Comparison of ENCODE assay signal across 2 cellular contexts in the genomic region with DNA sequence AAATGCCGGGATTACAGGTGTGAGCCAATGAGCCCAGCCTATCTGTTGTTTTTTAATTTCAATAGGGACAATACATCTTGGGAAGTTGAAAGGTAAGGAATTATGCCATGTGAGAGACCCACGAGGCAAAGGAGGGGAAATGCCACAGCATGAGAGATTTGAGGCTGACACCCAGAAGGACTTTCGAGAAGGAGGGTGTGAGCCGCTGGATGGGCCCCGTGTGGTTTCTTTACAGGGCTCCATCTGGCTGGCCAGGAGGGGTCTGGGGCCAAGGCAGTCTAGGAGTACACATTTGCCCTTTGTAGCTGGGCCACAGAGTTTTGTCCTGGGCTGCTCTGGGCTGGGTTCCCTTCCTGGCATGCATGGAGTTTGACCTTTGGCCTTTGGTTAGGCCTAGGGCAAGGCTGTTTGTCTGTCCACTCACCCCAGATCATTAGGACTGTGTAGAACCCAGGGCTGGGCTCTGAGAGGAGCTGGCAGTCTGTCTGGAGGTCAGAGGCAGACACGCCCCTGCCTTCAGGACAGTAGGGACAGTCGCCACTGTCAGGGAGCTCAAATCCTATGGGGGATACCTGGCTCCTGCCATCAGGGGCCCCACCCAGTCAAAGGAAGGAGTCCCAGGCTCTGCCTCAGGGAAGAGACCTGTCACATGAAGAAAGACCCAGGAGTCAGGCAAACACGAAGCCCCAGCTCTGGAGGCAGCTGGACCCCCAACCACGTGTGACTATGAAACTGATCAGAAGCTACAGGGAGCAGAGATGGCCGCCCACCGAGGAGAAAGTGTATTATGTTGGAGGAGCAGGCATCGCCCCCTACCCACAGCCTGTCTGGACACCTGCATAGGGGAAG.
TF ChIP-seq lines count a peak whose summit lies in the region.

No MANE protein-coding gene starts in this region.

TF ChIP-seq in SK-N-SH, 30 proteins besides CTCF, POLR2A, EP300 and RAD21 (continued from another document):
- TF ChIP-seq, protein P1, sequence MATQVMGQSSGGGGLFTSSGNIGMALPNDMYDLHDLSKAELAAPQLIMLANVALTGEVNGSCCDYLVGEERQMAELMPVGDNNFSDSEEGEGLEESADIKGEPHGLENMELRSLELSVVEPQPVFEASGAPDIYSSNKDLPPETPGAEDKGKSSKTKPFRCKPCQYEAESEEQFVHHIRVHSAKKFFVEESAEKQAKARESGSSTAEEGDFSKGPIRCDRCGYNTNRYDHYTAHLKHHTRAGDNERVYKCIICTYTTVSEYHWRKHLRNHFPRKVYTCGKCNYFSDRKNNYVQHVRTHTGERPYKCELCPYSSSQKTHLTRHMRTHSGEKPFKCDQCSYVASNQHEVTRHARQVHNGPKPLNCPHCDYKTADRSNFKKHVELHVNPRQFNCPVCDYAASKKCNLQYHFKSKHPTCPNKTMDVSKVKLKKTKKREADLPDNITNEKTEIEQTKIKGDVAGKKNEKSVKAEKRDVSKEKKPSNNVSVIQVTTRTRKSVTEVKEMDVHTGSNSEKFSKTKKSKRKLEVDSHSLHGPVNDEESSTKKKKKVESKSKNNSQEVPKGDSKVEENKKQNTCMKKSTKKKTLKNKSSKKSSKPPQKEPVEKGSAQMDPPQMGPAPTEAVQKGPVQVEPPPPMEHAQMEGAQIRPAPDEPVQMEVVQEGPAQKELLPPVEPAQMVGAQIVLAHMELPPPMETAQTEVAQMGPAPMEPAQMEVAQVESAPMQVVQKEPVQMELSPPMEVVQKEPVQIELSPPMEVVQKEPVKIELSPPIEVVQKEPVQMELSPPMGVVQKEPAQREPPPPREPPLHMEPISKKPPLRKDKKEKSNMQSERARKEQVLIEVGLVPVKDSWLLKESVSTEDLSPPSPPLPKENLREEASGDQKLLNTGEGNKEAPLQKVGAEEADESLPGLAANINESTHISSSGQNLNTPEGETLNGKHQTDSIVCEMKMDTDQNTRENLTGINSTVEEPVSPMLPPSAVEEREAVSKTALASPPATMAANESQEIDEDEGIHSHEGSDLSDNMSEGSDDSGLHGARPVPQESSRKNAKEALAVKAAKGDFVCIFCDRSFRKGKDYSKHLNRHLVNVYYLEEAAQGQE (IDR thresholded peaks at IDR 0.05; ENCODE audit: low read depth, low read length) = no peak
- TF ChIP-seq, protein P2, sequence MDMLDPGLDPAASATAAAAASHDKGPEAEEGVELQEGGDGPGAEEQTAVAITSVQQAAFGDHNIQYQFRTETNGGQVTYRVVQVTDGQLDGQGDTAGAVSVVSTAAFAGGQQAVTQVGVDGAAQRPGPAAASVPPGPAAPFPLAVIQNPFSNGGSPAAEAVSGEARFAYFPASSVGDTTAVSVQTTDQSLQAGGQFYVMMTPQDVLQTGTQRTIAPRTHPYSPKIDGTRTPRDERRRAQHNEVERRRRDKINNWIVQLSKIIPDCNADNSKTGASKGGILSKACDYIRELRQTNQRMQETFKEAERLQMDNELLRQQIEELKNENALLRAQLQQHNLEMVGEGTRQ (IDR thresholded peaks at IDR 0.05; ENCODE audit: borderline replicate concordance, low read depth, low read length) = no peak
- TF ChIP-seq TEAD4 (IDR thresholded peaks at IDR 0.05; ENCODE audit: borderline replicate concordance, insufficient read depth) (no peak), SIN3A (IDR thresholded peaks at IDR 0.05; ENCODE audit: borderline replicate concordance, low read depth, low read length) (no peak), GATA2 (CRISPR knock-in tag; IDR thresholded peaks at IDR 0.05) (no peak), SMC3 (IDR thresholded peaks at IDR 0.05; ENCODE audit: low read depth, low read length) (no peak), CHD2 (IDR thresholded peaks at IDR 0.05; ENCODE audit: low read length, partially characterized antibody) (no peak), ELF1 (IDR thresholded peaks at IDR 0.05) (no peak), RCOR1 (IDR thresholded peaks at IDR 0.05; ENCODE audit: low read length) (no peak), FOSL2 (IDR thresholded peaks at IDR 0.05; ENCODE audit: borderline replicate concordance, low read depth) (no peak)
- TF ChIP-seq, protein P3, sequence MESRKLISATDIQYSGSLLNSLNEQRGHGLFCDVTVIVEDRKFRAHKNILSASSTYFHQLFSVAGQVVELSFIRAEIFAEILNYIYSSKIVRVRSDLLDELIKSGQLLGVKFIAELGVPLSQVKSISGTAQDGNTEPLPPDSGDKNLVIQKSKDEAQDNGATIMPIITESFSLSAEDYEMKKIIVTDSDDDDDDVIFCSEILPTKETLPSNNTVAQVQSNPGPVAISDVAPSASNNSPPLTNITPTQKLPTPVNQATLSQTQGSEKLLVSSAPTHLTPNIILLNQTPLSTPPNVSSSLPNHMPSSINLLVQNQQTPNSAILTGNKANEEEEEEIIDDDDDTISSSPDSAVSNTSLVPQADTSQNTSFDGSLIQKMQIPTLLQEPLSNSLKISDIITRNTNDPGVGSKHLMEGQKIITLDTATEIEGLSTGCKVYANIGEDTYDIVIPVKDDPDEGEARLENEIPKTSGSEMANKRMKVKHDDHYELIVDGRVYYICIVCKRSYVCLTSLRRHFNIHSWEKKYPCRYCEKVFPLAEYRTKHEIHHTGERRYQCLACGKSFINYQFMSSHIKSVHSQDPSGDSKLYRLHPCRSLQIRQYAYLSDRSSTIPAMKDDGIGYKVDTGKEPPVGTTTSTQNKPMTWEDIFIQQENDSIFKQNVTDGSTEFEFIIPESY (IDR thresholded peaks at IDR 0.05; ENCODE audit: borderline replicate concordance, low read depth) = no peak

TF ChIP-seq in SK-N-SH treated with all-trans-retinoic acid at 6 μM for 48 hours, 23 proteins besides CTCF, POLR2A, EP300 and RAD21 (continued from another document):
- TF ChIP-seq ZNF565 (CRISPR knock-in tag; conservative IDR thresholded peaks at IDR 0.05; ENCODE audit: low read depth) = no peak
- TF ChIP-seq ESRRG (CRISPR knock-in tag; IDR thresholded peaks at IDR 0.05) = no peak
- TF ChIP-seq, protein P4, sequence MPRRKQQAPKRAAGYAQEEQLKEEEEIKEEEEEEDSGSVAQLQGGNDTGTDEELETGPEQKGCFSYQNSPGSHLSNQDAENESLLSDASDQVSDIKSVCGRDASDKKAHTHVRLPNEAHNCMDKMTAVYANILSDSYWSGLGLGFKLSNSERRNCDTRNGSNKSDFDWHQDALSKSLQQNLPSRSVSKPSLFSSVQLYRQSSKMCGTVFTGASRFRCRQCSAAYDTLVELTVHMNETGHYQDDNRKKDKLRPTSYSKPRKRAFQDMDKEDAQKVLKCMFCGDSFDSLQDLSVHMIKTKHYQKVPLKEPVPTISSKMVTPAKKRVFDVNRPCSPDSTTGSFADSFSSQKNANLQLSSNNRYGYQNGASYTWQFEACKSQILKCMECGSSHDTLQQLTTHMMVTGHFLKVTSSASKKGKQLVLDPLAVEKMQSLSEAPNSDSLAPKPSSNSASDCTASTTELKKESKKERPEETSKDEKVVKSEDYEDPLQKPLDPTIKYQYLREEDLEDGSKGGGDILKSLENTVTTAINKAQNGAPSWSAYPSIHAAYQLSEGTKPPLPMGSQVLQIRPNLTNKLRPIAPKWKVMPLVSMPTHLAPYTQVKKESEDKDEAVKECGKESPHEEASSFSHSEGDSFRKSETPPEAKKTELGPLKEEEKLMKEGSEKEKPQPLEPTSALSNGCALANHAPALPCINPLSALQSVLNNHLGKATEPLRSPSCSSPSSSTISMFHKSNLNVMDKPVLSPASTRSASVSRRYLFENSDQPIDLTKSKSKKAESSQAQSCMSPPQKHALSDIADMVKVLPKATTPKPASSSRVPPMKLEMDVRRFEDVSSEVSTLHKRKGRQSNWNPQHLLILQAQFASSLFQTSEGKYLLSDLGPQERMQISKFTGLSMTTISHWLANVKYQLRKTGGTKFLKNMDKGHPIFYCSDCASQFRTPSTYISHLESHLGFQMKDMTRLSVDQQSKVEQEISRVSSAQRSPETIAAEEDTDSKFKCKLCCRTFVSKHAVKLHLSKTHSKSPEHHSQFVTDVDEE (CRISPR knock-in tag; IDR thresholded peaks at IDR 0.05) = no peak
- TF ChIP-seq SNAI2 (CRISPR knock-in tag; IDR thresholded peaks at IDR 0.05) = no peak
- no peak for TF ChIP-seq CSDC2 (CRISPR knock-in tag; IDR thresholded peaks at IDR 0.05)
- TF ChIP-seq, protein P5, sequence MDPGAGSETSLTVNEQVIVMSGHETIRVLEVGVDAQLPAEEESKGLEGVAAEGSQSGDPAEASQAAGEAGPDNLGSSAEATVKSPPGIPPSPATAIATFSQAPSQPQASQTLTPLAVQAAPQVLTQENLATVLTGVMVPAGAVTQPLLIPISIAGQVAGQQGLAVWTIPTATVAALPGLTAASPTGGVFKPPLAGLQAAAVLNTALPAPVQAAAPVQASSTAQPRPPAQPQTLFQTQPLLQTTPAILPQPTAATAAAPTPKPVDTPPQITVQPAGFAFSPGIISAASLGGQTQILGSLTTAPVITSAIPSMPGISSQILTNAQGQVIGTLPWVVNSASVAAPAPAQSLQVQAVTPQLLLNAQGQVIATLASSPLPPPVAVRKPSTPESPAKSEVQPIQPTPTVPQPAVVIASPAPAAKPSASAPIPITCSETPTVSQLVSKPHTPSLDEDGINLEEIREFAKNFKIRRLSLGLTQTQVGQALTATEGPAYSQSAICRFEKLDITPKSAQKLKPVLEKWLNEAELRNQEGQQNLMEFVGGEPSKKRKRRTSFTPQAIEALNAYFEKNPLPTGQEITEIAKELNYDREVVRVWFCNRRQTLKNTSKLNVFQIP (CRISPR knock-in tag; IDR thresholded peaks at IDR 0.05; ENCODE audit: borderline replicate concordance, low read depth) = no peak
- TF ChIP-seq, protein P6, sequence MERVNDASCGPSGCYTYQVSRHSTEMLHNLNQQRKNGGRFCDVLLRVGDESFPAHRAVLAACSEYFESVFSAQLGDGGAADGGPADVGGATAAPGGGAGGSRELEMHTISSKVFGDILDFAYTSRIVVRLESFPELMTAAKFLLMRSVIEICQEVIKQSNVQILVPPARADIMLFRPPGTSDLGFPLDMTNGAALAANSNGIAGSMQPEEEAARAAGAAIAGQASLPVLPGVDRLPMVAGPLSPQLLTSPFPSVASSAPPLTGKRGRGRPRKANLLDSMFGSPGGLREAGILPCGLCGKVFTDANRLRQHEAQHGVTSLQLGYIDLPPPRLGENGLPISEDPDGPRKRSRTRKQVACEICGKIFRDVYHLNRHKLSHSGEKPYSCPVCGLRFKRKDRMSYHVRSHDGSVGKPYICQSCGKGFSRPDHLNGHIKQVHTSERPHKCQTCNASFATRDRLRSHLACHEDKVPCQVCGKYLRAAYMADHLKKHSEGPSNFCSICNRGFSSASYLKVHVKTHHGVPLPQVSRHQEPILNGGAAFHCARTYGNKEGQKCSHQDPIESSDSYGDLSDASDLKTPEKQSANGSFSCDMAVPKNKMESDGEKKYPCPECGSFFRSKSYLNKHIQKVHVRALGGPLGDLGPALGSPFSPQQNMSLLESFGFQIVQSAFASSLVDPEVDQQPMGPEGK (CRISPR knock-in tag; IDR thresholded peaks at IDR 0.05; ENCODE audit: borderline replicate concordance) = no peak
- TF ChIP-seq ZNF8 (CRISPR knock-in tag; IDR thresholded peaks at IDR 0.05) = no peak
- TF ChIP-seq OSR1 (CRISPR knock-in tag; IDR thresholded peaks at IDR 0.05) = no peak
- TF ChIP-seq ARNTL (CRISPR knock-in tag; IDR thresholded peaks at IDR 0.05; ENCODE audit: borderline replicate concordance, low read depth) = no peak
- no peak for TF ChIP-seq GLIS3 (CRISPR knock-in tag; IDR thresholded peaks at IDR 0.05)
